In the genomic region with DNA sequence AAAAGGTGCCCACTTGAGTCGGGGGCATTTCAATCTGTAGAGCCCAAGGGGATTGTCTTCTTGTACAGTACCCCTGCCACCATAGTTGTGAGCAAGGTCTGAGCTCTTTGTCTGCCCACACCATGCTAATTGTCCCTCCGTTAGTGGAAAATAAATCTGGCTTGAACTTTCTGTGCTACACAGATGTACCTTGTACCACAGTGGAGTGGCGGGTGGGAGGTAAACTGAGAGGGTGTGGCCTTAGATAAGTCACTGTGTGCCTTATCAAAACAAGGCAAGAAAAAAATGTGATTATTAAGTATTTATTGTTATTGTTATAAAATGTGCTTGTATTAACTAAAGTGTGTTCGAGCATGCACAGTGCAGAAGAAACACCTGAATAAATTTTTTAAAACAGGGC, we compare ENCODE assay signal across 8 cellular contexts.
"Had no signal": no experiment of that assay in that cellular context is flagged by ENCODE, and none has a peak within 500 bp of the region (broad histone marks: within the 10 kb centered on the region; RNA-seq: fewer than 3 reads in every experiment).

No MANE protein-coding gene starts in this region.

- FAIRE-seq: G401.6, GM12878, GM12891, GM12892, GM18507, GM19239 had no signal

- DNase-seq: GDM1, GF-D8 had no signal

- H3K4me3 ChIP-seq: GM12878 had no signal

- ATAC-seq: GM12878 had no signal
